In the genomic region with DNA sequence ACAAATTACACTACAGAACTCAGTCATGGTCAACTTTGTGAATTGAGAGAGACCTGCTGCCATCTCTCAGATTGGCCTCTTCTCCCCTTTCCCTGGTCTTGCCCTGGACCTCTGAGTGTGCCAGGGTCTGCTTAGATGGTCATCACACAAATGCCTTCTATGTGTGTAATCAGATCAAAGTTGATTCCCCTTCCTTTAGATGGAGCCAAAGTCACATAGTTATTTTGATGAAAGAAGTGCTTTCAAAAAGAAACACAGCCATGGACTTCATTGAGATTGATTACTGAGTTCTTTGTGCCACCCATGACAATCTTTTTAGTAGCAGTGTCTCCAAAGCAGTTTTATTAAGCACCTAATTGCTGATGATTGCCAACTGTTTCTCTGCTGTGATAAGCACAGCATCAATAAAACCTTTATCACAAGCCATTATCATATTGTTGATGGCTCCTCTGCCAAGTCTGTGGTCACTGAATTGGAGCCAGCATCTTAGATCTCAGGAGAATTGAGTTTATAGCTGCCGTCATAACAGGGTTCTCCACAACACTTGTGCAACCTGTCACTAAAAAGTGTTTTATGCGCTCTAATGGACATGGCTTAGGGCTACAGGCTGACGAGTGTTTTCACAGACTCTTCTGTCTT, we compare ENCODE assay signal across 1 cellular context.
A peak's percentile ranks its signal among the peaks of the same experiment; 100 is the strongest.
TF ChIP-seq lines count a peak whose summit lies in the region.

No MANE protein-coding gene starts in this region.

TF ChIP-seq in HEK293, 187 proteins besides CTCF, POLR2A, EP300 and RAD21 (continued from another document and continues in another):
- TF ChIP-seq, protein P1, sequence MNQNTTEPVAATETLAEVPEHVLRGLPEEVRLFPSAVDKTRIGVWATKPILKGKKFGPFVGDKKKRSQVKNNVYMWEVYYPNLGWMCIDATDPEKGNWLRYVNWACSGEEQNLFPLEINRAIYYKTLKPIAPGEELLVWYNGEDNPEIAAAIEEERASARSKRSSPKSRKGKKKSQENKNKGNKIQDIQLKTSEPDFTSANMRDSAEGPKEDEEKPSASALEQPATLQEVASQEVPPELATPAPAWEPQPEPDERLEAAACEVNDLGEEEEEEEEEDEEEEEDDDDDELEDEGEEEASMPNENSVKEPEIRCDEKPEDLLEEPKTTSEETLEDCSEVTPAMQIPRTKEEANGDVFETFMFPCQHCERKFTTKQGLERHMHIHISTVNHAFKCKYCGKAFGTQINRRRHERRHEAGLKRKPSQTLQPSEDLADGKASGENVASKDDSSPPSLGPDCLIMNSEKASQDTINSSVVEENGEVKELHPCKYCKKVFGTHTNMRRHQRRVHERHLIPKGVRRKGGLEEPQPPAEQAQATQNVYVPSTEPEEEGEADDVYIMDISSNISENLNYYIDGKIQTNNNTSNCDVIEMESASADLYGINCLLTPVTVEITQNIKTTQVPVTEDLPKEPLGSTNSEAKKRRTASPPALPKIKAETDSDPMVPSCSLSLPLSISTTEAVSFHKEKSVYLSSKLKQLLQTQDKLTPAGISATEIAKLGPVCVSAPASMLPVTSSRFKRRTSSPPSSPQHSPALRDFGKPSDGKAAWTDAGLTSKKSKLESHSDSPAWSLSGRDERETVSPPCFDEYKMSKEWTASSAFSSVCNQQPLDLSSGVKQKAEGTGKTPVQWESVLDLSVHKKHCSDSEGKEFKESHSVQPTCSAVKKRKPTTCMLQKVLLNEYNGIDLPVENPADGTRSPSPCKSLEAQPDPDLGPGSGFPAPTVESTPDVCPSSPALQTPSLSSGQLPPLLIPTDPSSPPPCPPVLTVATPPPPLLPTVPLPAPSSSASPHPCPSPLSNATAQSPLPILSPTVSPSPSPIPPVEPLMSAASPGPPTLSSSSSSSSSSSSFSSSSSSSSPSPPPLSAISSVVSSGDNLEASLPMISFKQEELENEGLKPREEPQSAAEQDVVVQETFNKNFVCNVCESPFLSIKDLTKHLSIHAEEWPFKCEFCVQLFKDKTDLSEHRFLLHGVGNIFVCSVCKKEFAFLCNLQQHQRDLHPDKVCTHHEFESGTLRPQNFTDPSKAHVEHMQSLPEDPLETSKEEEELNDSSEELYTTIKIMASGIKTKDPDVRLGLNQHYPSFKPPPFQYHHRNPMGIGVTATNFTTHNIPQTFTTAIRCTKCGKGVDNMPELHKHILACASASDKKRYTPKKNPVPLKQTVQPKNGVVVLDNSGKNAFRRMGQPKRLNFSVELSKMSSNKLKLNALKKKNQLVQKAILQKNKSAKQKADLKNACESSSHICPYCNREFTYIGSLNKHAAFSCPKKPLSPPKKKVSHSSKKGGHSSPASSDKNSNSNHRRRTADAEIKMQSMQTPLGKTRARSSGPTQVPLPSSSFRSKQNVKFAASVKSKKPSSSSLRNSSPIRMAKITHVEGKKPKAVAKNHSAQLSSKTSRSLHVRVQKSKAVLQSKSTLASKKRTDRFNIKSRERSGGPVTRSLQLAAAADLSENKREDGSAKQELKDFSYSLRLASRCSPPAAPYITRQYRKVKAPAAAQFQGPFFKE (tag by site-specific recombination; IDR thresholded peaks at IDR 0.05; ENCODE audit: borderline replicate concordance), result no peak
- peak; percentile 44 for TF ChIP-seq ZNF629 (tag by site-specific recombination; IDR thresholded peaks at IDR 0.05)
- TF ChIP-seq ZNF133 (tag by site-specific recombination; IDR thresholded peaks at IDR 0.05), result no peak
- TF ChIP-seq ZNF311 (tag by site-specific recombination; IDR thresholded peaks at IDR 0.05; ENCODE audit: borderline replicate concordance), result no peak
- peak; percentile 45; the same call in 1 of the 2 replicates for TF ChIP-seq ZNF24 (tag by site-specific recombination; IDR thresholded peaks at IDR 0.05)
- no peak for TF ChIP-seq ZNF266 (tag by site-specific recombination; IDR thresholded peaks at IDR 0.05; ENCODE audit: low read depth)
- TF ChIP-seq ZNF76 (tag by site-specific recombination; IDR thresholded peaks at IDR 0.05; ENCODE audit: borderline replicate concordance, low read depth), result no peak
- no peak for TF ChIP-seq ZNF658 (tag by site-specific recombination; IDR thresholded peaks at IDR 0.05)
- TF ChIP-seq ZNF624 (tag by site-specific recombination; IDR thresholded peaks at IDR 0.05), result no peak
- TF ChIP-seq, protein P2, sequence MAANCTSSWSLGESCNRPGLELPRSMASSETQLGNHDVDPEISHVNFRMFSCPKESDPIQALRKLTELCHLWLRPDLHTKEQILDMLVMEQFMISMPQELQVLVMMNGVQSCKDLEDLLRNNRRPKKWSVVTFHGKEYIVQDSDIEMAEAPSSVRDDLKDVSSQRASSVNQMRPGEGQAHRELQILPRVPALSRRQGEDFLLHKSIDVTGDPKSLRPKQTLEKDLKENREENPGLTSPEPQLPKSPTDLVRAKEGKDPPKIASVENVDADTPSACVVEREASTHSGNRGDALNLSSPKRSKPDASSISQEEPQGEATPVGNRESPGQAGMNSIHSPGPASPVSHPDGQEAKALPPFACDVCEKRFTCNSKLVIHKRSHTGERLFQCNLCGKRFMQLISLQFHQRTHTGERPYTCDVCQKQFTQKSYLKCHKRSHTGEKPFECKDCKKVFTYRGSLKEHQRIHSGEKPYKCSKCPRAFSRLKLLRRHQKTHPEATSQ (tag by site-specific recombination; IDR thresholded peaks at IDR 0.05), result no peak
- no peak for TF ChIP-seq ZNF701 (tag by site-specific recombination; IDR thresholded peaks at IDR 0.05)
- no peak for TF ChIP-seq ZNF394 (tag by site-specific recombination; IDR thresholded peaks at IDR 0.05; ENCODE audit: borderline replicate concordance)
- TF ChIP-seq ZNF530 (tag by site-specific recombination; IDR thresholded peaks at IDR 0.05; ENCODE audit: low read depth), result no peak
- no peak for TF ChIP-seq ZNF146 (tag by site-specific recombination; IDR thresholded peaks at IDR 0.05)
- TF ChIP-seq ZNF561 (tag by site-specific recombination; IDR thresholded peaks at IDR 0.05; ENCODE audit: borderline replicate concordance), result peak; percentile 48; the same call in 1 of the 2 replicates
- no peak for TF ChIP-seq GLI2 (tag by site-specific recombination; IDR thresholded peaks at IDR 0.05; ENCODE audit: borderline replicate concordance, low read depth)
- TF ChIP-seq ZNF670 (tag by site-specific recombination; IDR thresholded peaks at IDR 0.05; ENCODE audit: low read depth), result no peak
- TF ChIP-seq ZNF558 (tag by site-specific recombination; IDR thresholded peaks at IDR 0.05), result no peak
- no peak for TF ChIP-seq HOXA7 (CRISPR knock-in tag; IDR thresholded peaks at IDR 0.05; ENCODE audit: borderline replicate concordance)
- no peak for TF ChIP-seq KLF8 (tag by site-specific recombination; IDR thresholded peaks at IDR 0.05)
- TF ChIP-seq ZNF426 (tag by site-specific recombination; IDR thresholded peaks at IDR 0.05), result no peak
- TF ChIP-seq IKZF3 (tag by site-specific recombination; IDR thresholded peaks at IDR 0.05), result no peak
- TF ChIP-seq, protein P3, sequence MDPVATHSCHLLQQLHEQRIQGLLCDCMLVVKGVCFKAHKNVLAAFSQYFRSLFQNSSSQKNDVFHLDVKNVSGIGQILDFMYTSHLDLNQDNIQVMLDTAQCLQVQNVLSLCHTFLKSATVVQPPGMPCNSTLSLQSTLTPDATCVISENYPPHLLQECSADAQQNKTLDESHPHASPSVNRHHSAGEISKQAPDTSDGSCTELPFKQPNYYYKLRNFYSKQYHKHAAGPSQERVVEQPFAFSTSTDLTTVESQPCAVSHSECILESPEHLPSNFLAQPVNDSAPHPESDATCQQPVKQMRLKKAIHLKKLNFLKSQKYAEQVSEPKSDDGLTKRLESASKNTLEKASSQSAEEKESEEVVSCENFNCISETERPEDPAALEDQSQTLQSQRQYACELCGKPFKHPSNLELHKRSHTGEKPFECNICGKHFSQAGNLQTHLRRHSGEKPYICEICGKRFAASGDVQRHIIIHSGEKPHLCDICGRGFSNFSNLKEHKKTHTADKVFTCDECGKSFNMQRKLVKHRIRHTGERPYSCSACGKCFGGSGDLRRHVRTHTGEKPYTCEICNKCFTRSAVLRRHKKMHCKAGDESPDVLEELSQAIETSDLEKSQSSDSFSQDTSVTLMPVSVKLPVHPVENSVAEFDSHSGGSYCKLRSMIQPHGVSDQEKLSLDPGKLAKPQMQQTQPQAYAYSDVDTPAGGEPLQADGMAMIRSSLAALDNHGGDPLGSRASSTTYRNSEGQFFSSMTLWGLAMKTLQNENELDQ (tag by site-specific recombination; IDR thresholded peaks at IDR 0.05; ENCODE audit: low read depth), result no peak
- TF ChIP-seq ZNF571 (tag by site-specific recombination; IDR thresholded peaks at IDR 0.05), result no peak
- peak; percentile 23; the same call in 1 of the 2 replicates for TF ChIP-seq YY2 (tag by site-specific recombination; IDR thresholded peaks at IDR 0.05)
- TF ChIP-seq ZNF560 (tag by site-specific recombination; IDR thresholded peaks at IDR 0.05; ENCODE audit: borderline replicate concordance), result no peak
- TF ChIP-seq ZEB2 (tag by site-specific recombination; IDR thresholded peaks at IDR 0.05), result peak; percentile 52; the same call in 1 of the 2 replicates
- no peak for TF ChIP-seq ZBTB48 (tag by site-specific recombination; IDR thresholded peaks at IDR 0.05)
- TF ChIP-seq KLF10 (tag by site-specific recombination; IDR thresholded peaks at IDR 0.05), result no peak
- no peak for TF ChIP-seq KLF9 (tag by site-specific recombination; IDR thresholded peaks at IDR 0.05; ENCODE audit: low read depth)
- TF ChIP-seq ZNF239 (tag by site-specific recombination; IDR thresholded peaks at IDR 0.05), result no peak
- 0 out of 2 replicates have a peak, but pooled peaks have one; percentile 32 for TF ChIP-seq ZNF423 (tag by site-specific recombination; IDR thresholded peaks at IDR 0.05)
- no peak for TF ChIP-seq ZFP69B (tag by site-specific recombination; IDR thresholded peaks at IDR 0.05)
- TF ChIP-seq TCF7L2 (IDR thresholded peaks at IDR 0.05; ENCODE audit: borderline replicate concordance, low read depth, low read length), result no peak
- TF ChIP-seq, protein P4, sequence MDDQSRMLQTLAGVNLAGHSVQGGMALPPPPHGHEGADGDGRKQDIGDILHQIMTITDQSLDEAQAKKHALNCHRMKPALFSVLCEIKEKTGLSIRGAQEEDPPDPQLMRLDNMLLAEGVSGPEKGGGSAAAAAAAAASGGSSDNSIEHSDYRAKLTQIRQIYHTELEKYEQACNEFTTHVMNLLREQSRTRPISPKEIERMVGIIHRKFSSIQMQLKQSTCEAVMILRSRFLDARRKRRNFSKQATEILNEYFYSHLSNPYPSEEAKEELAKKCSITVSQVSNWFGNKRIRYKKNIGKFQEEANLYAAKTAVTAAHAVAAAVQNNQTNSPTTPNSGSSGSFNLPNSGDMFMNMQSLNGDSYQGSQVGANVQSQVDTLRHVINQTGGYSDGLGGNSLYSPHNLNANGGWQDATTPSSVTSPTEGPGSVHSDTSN (CRISPR knock-in tag; IDR thresholded peaks at IDR 0.05), result no peak
- TF ChIP-seq ZSCAN23 (tag by site-specific recombination; IDR thresholded peaks at IDR 0.05), result no peak
- TF ChIP-seq MYNN (tag by site-specific recombination; IDR thresholded peaks at IDR 0.05; ENCODE audit: borderline replicate concordance), result no peak
- peak; percentile 27; the same call in 1 of the 2 replicates for TF ChIP-seq OVOL3 (tag by site-specific recombination; IDR thresholded peaks at IDR 0.05)
- no peak for TF ChIP-seq ZNF248 (tag by site-specific recombination; IDR thresholded peaks at IDR 0.05)
- TF ChIP-seq ZNF354C (tag by site-specific recombination; IDR thresholded peaks at IDR 0.05; ENCODE audit: borderline replicate concordance, low read depth), result no peak
- 0 out of 2 replicates have a peak, but pooled peaks have one; percentile 8 for TF ChIP-seq ZNF19 (tag by site-specific recombination; IDR thresholded peaks at IDR 0.05; ENCODE audit: low read depth)
- no peak for TF ChIP-seq ZNF596 (tag by site-specific recombination; IDR thresholded peaks at IDR 0.05)
- no peak for TF ChIP-seq TRIM28 (IDR thresholded peaks at IDR 0.05; ENCODE audit: borderline replicate concordance, low read length)
- TF ChIP-seq ZBTB20 (tag by site-specific recombination; IDR thresholded peaks at IDR 0.05), result no peak
- no peak for TF ChIP-seq MEIS1 (CRISPR knock-in tag; IDR thresholded peaks at IDR 0.05; ENCODE audit: borderline replicate concordance)
- no peak for TF ChIP-seq ZNF555 (tag by site-specific recombination; conservative IDR thresholded peaks at IDR 0.05)
- no peak for TF ChIP-seq ZNF341 (tag by site-specific recombination; IDR thresholded peaks at IDR 0.05; ENCODE audit: low read depth)
- no peak for TF ChIP-seq YY1 (tag by site-specific recombination; IDR thresholded peaks at IDR 0.05)
- TF ChIP-seq, protein P5, sequence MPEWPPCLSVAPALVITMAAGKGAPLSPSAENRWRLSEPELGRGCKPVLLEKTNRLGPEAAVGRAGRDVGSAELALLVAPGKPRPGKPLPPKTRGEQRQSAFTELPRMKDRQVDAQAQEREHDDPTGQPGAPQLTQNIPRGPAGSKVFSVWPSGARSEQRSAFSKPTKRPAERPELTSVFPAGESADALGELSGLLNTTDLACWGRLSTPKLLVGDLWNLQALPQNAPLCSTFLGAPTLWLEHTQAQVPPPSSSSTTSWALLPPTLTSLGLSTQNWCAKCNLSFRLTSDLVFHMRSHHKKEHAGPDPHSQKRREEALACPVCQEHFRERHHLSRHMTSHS (tag by site-specific recombination; IDR thresholded peaks at IDR 0.05), result peak; percentile 74; the same call in 1 of the 2 replicates
- no peak for TF ChIP-seq ZNF501 (tag by site-specific recombination; IDR thresholded peaks at IDR 0.05)
- TF ChIP-seq ZNF843 (tag by site-specific recombination; IDR thresholded peaks at IDR 0.05), result peak; percentile 95
- TF ChIP-seq ZNF776 (tag by site-specific recombination; IDR thresholded peaks at IDR 0.05; ENCODE audit: borderline replicate concordance), result no peak
- TF ChIP-seq BCL11A (tag by site-specific recombination; IDR thresholded peaks at IDR 0.05; ENCODE audit: low read depth), result no peak
- no peak for TF ChIP-seq ZNF169 (tag by site-specific recombination; IDR thresholded peaks at IDR 0.05)
- TF ChIP-seq ZNF350 (tag by site-specific recombination; IDR thresholded peaks at IDR 0.05), result no peak
- TF ChIP-seq, protein P6, sequence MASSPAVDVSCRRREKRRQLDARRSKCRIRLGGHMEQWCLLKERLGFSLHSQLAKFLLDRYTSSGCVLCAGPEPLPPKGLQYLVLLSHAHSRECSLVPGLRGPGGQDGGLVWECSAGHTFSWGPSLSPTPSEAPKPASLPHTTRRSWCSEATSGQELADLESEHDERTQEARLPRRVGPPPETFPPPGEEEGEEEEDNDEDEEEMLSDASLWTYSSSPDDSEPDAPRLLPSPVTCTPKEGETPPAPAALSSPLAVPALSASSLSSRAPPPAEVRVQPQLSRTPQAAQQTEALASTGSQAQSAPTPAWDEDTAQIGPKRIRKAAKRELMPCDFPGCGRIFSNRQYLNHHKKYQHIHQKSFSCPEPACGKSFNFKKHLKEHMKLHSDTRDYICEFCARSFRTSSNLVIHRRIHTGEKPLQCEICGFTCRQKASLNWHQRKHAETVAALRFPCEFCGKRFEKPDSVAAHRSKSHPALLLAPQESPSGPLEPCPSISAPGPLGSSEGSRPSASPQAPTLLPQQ (tag by site-specific recombination; IDR thresholded peaks at IDR 0.05), result peak; percentile 67; the same call in 1 of the 2 replicates
- TF ChIP-seq ZNF132 (tag by site-specific recombination; IDR thresholded peaks at IDR 0.05; ENCODE audit: borderline replicate concordance), result no peak
